1 cellular context compared by ENCODE assay signal in genomic region chr22:39534092-39534506, GRCh38.
A peak's percentile ranks its signal among the peaks of the same experiment; 100 is the strongest.
TF ChIP-seq lines count a peak whose summit lies in the region.

No MANE protein-coding gene starts in this region.

TF ChIP-seq in HepG2, 621 proteins besides CTCF, POLR2A, EP300 and RAD21 (continued from another document and continues in another):
- no peak for TF ChIP-seq DZIP1 (CRISPR knock-in tag; IDR thresholded peaks at IDR 0.05)
- no peak for TF ChIP-seq SSRP1 (CRISPR knock-in tag; IDR thresholded peaks at IDR 0.05)
- no peak for TF ChIP-seq THAP11 (CRISPR knock-in tag; IDR thresholded peaks at IDR 0.05)
- no peak for TF ChIP-seq ZNF367 (CRISPR knock-in tag; IDR thresholded peaks at IDR 0.05; ENCODE audit: borderline replicate concordance)
- no peak for TF ChIP-seq NPAS2 (CRISPR knock-in tag; IDR thresholded peaks at IDR 0.05; ENCODE audit: borderline replicate concordance)
- no peak for TF ChIP-seq ZNF567 (CRISPR knock-in tag; IDR thresholded peaks at IDR 0.05; ENCODE audit: borderline replicate concordance)
- no peak for TF ChIP-seq ZNF503 (CRISPR knock-in tag; IDR thresholded peaks at IDR 0.05)
- TF ChIP-seq, protein P1, sequence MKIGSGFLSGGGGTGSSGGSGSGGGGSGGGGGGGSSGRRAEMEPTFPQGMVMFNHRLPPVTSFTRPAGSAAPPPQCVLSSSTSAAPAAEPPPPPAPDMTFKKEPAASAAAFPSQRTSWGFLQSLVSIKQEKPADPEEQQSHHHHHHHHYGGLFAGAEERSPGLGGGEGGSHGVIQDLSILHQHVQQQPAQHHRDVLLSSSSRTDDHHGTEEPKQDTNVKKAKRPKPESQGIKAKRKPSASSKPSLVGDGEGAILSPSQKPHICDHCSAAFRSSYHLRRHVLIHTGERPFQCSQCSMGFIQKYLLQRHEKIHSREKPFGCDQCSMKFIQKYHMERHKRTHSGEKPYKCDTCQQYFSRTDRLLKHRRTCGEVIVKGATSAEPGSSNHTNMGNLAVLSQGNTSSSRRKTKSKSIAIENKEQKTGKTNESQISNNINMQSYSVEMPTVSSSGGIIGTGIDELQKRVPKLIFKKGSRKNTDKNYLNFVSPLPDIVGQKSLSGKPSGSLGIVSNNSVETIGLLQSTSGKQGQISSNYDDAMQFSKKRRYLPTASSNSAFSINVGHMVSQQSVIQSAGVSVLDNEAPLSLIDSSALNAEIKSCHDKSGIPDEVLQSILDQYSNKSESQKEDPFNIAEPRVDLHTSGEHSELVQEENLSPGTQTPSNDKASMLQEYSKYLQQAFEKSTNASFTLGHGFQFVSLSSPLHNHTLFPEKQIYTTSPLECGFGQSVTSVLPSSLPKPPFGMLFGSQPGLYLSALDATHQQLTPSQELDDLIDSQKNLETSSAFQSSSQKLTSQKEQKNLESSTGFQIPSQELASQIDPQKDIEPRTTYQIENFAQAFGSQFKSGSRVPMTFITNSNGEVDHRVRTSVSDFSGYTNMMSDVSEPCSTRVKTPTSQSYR (CRISPR knock-in tag; IDR thresholded peaks at IDR 0.05; ENCODE audit: borderline replicate concordance) = no peak
- TF ChIP-seq MEIS2 (CRISPR knock-in tag; IDR thresholded peaks at IDR 0.05) = 0 out of 2 replicates have a peak, but pooled peaks have one; percentile 29
- TF ChIP-seq, protein P2, sequence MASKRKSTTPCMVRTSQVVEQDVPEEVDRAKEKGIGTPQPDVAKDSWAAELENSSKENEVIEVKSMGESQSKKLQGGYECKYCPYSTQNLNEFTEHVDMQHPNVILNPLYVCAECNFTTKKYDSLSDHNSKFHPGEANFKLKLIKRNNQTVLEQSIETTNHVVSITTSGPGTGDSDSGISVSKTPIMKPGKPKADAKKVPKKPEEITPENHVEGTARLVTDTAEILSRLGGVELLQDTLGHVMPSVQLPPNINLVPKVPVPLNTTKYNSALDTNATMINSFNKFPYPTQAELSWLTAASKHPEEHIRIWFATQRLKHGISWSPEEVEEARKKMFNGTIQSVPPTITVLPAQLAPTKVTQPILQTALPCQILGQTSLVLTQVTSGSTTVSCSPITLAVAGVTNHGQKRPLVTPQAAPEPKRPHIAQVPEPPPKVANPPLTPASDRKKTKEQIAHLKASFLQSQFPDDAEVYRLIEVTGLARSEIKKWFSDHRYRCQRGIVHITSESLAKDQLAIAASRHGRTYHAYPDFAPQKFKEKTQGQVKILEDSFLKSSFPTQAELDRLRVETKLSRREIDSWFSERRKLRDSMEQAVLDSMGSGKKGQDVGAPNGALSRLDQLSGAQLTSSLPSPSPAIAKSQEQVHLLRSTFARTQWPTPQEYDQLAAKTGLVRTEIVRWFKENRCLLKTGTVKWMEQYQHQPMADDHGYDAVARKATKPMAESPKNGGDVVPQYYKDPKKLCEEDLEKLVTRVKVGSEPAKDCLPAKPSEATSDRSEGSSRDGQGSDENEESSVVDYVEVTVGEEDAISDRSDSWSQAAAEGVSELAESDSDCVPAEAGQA (IDR thresholded peaks at IDR 0.05; ENCODE audit: low read depth) = no peak
- TF ChIP-seq, protein P2 (CRISPR knock-in tag; IDR thresholded peaks at IDR 0.05; ENCODE audit: borderline replicate concordance) = no peak
- no peak for TF ChIP-seq THYN1 (CRISPR knock-in tag; IDR thresholded peaks at IDR 0.05; ENCODE audit: borderline replicate concordance, low read depth)
- TF ChIP-seq RBM39 (IDR thresholded peaks at IDR 0.05; ENCODE audit: low read depth, low read length, poor library complexity, severe bottlenecking) = no peak
- no peak; the same call in 1 of the 2 replicates for TF ChIP-seq FOSL2 (CRISPR knock-in tag; IDR thresholded peaks at IDR 0.05)
- TF ChIP-seq, protein P3, sequence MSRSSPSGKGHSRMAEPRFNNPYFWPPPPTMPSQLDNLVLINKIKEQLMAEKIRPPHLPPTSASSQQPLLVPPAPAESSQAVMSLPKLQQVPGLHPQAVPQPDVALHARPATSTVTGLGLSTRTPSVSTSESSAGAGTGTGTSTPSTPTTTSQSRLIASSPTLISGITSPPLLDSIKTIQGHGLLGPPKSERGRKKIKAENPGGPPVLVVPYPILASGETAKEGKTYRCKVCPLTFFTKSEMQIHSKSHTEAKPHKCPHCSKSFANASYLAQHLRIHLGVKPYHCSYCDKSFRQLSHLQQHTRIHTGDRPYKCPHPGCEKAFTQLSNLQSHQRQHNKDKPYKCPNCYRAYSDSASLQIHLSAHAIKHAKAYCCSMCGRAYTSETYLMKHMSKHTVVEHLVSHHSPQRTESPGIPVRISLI (CRISPR knock-in tag; IDR thresholded peaks at IDR 0.05; ENCODE audit: borderline replicate concordance) = no peak
- no peak for TF ChIP-seq ZNF609 (CRISPR knock-in tag; IDR thresholded peaks at IDR 0.05; ENCODE audit: borderline replicate concordance)
- no peak for TF ChIP-seq SATB2 (CRISPR knock-in tag; IDR thresholded peaks at IDR 0.05)
- TF ChIP-seq, protein P4, sequence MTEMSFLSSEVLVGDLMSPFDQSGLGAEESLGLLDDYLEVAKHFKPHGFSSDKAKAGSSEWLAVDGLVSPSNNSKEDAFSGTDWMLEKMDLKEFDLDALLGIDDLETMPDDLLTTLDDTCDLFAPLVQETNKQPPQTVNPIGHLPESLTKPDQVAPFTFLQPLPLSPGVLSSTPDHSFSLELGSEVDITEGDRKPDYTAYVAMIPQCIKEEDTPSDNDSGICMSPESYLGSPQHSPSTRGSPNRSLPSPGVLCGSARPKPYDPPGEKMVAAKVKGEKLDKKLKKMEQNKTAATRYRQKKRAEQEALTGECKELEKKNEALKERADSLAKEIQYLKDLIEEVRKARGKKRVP (CRISPR knock-in tag; IDR thresholded peaks at IDR 0.05) = no peak
- no peak for TF ChIP-seq HHEX (CRISPR knock-in tag; IDR thresholded peaks at IDR 0.05)
- no peak for TF ChIP-seq SMAD9 (CRISPR knock-in tag; IDR thresholded peaks at IDR 0.05)
- TF ChIP-seq TBP (CRISPR knock-in tag; IDR thresholded peaks at IDR 0.05) = no peak
- TF ChIP-seq ZNF562 (CRISPR knock-in tag; IDR thresholded peaks at IDR 0.05; ENCODE audit: borderline replicate concordance) = no peak
- TF ChIP-seq, protein P5, sequence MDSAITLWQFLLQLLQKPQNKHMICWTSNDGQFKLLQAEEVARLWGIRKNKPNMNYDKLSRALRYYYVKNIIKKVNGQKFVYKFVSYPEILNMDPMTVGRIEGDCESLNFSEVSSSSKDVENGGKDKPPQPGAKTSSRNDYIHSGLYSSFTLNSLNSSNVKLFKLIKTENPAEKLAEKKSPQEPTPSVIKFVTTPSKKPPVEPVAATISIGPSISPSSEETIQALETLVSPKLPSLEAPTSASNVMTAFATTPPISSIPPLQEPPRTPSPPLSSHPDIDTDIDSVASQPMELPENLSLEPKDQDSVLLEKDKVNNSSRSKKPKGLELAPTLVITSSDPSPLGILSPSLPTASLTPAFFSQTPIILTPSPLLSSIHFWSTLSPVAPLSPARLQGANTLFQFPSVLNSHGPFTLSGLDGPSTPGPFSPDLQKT (CRISPR knock-in tag; IDR thresholded peaks at IDR 0.05; ENCODE audit: borderline replicate concordance) = no peak
- no peak; the same call in 1 of the 2 replicates for TF ChIP-seq ZSCAN21 (CRISPR knock-in tag; IDR thresholded peaks at IDR 0.05; ENCODE audit: borderline replicate concordance)
- TF ChIP-seq HMGXB3 (CRISPR knock-in tag; IDR thresholded peaks at IDR 0.05; ENCODE audit: borderline replicate concordance) = peak; percentile 10; the same call in 1 of the 2 replicates
